19 cellular contexts compared by ENCODE assay signal in the genomic region with DNA sequence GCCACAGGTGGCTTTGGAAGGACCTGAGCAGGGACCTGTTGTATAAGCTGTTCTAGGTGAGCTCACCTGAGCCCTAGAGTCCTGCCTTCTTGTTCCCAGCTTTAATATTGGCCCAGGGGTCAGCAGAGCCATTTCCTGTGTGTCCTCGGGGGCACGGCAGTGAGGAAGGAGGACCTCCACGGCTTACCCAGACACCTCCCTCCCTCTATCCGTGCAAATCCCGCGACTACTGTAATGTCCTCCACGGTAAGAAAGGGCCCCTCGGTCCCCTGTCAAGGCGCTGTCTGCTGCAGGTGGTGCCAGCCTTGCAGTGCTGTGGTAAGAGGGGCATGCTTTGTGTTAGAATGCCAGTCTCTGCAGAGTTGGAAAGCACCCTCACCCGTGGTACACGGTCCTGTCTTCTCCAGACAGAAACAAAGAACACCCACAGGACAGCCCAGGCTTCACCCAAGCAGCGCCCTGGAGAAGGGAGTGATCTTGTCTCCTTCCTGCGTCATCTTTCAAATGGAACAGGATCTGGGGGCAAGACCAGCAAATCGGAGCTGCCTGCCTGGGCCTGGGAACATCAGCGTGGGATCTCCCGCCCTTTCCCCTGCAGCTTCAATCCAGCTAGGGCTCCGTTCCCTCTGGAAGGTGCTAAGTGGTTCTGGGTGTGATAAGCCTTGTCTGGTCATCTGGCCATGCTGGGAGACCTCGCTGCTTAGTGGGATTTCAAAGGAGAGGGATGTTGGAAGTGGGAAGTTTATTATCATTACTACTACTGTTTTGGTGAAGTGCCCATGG. TPM values are rescaled to one million over a fixed set of nuclear protein-coding genes. Genes with fewer than 3 reads are reported as not detected.
DNase-seq lines count a peak whose midpoint lies in the region; ATAC-seq lines count a peak whose summit lies in the region.
"Had no signal": no experiment of that assay in that cellular context is flagged by ENCODE, and none has a peak within 500 bp of the region (broad histone marks: within the 10 kb centered on the region; RNA-seq: fewer than 3 reads in every experiment).

No MANE protein-coding gene starts in this region.

- H3K27ac Mint-ChIP-seq in activated naive CD8-positive, alpha-beta T cell treated with anti-CD3 and anti-CD28 coated beads, Interleukin-2, amount 50 U/mL, for 24 hours, result no peak overlapping the region
- H3K27ac Mint-ChIP-seq: CD4-positive, alpha-beta T cell; GM23338 had no signal

- no peak overlapping the region for H3K4ac ChIP-seq in mesendoderm (ENCODE audit: low read depth, low read length)

- peaks cover 2% of the 10 kb centered on the region for H3K27me3 Mint-ChIP-seq in activated naive CD8-positive, alpha-beta T cell treated with anti-CD3 and anti-CD28 coated beads, Interleukin-2, amount 50 U/mL, for 24 hours

- no peak overlapping the region for H3K56ac ChIP-seq in mesendoderm (ENCODE audit: low read length)

- no peaks in the 10 kb centered on the region for H3K79me1 ChIP-seq in mesendoderm (ENCODE audit: low read length)

- peak; percentile 20 for DNase-seq in Right ventricle myocardium inferior (ENCODE audit: missing footprints)
- no peak for DNase-seq in cardiac septum (ENCODE audit: low spot score)
- peak; percentile 76 for DNase-seq in mesendoderm
- DNase-seq in posterior vena cava (ENCODE audit: low spot score), result peak; percentile 65
- no peak for DNase-seq in iPS-NIHi11 (ENCODE audit: low spot score)
- DNase-seq in head of caudate nucleus, result no peak
- DNase-seq in activated naive CD8-positive, alpha-beta T cell treated with anti-CD3 and anti-CD28 coated beads, Interleukin-2, amount 50 U/mL, for 24 hours, result no peak
- DNase-seq: AML-193; Caco-2; CD4-positive, alpha-beta T cell; H7 had no signal

- no peak overlapping the region for H2AK5ac ChIP-seq in mesendoderm (ENCODE audit: low read length)

- no peak overlapping the region for H4K5ac ChIP-seq in mesendoderm (ENCODE audit: low read length)

- H3K9ac ChIP-seq in mesendoderm (ENCODE audit: low read length), result no peak overlapping the region

- no peaks in the 10 kb centered on the region for H3K36me3 Mint-ChIP-seq in activated naive CD8-positive, alpha-beta T cell treated with anti-CD3 and anti-CD28 coated beads, Interleukin-2, amount 50 U/mL, for 24 hours (ENCODE audit: low read depth)

- H2BK15ac ChIP-seq in mesendoderm (replicated peaks; ENCODE audit: low read depth), result no peak overlapping the region

- ATAC-seq in Right ventricle myocardium inferior (no peak), HG03520 (IDR thresholded peaks at IDR 0.05; ENCODE audit: unreplicated experiment) (no peak)
- ATAC-seq in activated naive CD8-positive, alpha-beta T cell treated with anti-CD3 and anti-CD28 coated beads, Interleukin-2, amount 50 U/mL, for 24 hours, result no peak
- ATAC-seq: A549, GM23338 had no signal

- no CpG with 5 or more reads among the region's 18 CpGs for WGBS in mesendoderm (ENCODE audit: extremely low coverage, insufficient coverage, low lambda C conversion rate)

- no peak overlapping the region for H4K8ac ChIP-seq in mesendoderm (ENCODE audit: low read depth, low read length)

- no peak overlapping the region for H2BK120ac ChIP-seq in mesendoderm (ENCODE audit: low read depth, low read length)

- no peak overlapping the region for H3K4me2 ChIP-seq in mesendoderm (ENCODE audit: low read length)
- H3K4me2 ChIP-seq: A549, GM23338 had no signal

- H3K27ac ChIP-seq in mesendoderm (ENCODE audit: low read depth, low read length), result no peak overlapping the region
- H3K27ac ChIP-seq: 22Rv1, A549, C4-2B, HL-60 had no signal

- no peaks in the 10 kb centered on the region for H3K79me2 ChIP-seq in mesendoderm (ENCODE audit: control insufficient read depth, insufficient read depth, low read length)

- intact Hi-C loops in Right ventricle myocardium inferior (cut with DNase I) (no loop called here), cardiac septum (cut with DNase I) (no loop called here), posterior vena cava (cut with DNase I) (no loop called here), head of caudate nucleus (cut with DNase I) (no loop called here)

- H3K18ac ChIP-seq in mesendoderm (ENCODE audit: low read length), result no peak overlapping the region

- no peaks in the 10 kb centered on the region for H3K4me1 ChIP-seq in mesendoderm (ENCODE audit: control insufficient read depth, low read depth, low read length)
- H3K4me1 ChIP-seq: A549, Caco-2 had no signal

- H3K27me3 ChIP-seq in mesendoderm (ENCODE audit: insufficient read depth, low read length, poor library complexity), result no peaks in the 10 kb centered on the region

- H2BK5ac ChIP-seq in mesendoderm (ENCODE audit: low read length), result no peak overlapping the region

- no peaks in the 10 kb centered on the region for H3K9me3 Mint-ChIP-seq in activated naive CD8-positive, alpha-beta T cell treated with anti-CD3 and anti-CD28 coated beads, Interleukin-2, amount 50 U/mL, for 24 hours
- H3K9me3 Mint-ChIP-seq: CD4-positive, alpha-beta T cell had no signal

- no peaks in the 10 kb centered on the region for H3K4me1 Mint-ChIP-seq in activated naive CD8-positive, alpha-beta T cell treated with anti-CD3 and anti-CD28 coated beads, Interleukin-2, amount 50 U/mL, for 24 hours
- H3K4me1 Mint-ChIP-seq: GM23338 had no signal

- H3K4me3 Mint-ChIP-seq in activated naive CD8-positive, alpha-beta T cell treated with anti-CD3 and anti-CD28 coated beads, Interleukin-2, amount 50 U/mL, for 24 hours, result no peak overlapping the region
- H3K4me3 Mint-ChIP-seq: CD4-positive, alpha-beta T cell; GM23338 had no signal

- no peak overlapping the region for H3K23ac ChIP-seq in mesendoderm (ENCODE audit: low read length)

- no peak overlapping the region for H3K4me3 ChIP-seq in mesendoderm (ENCODE audit: low read length)
- H3K4me3 ChIP-seq: A549, GM23338 had no signal

- no peaks in the 10 kb centered on the region for H3K36me3 ChIP-seq in mesendoderm (ENCODE audit: control insufficient read depth, insufficient read depth, low read length)

RNA-seq across cellular contexts. Expression of gene FZD10, which starts 20.2 kb away (rescaled TPM):
- total RNA-seq in Right ventricle myocardium inferior (not detected), cardiac septum (not detected), posterior vena cava (1 to 10 TPM in 1 of 2 donors, under 1 TPM in 1; 0.51 to 1.1 TPM)
- 0.86 TPM for polyA plus RNA-seq in mesendoderm (2013, experiment 1 of 2)
- 0.87 TPM for polyA plus RNA-seq in mesendoderm (2013, experiment 2 of 2)
- total RNA-seq: CD4-positive, alpha-beta T cell; HT1080 had no signal
- polyA plus RNA-seq: A549, BJ had no signal

Comparison
In these comparisons a context has a peak if more than half of its experiments do, and no peak if none do; other contexts are left out.
1. DNase-seq: peak in Right ventricle myocardium inferior (single experiment), mesendoderm (single experiment) and posterior vena cava (single experiment); none in cardiac septum (single experiment), iPS-NIHi11 (single experiment), head of caudate nucleus (0 of 42) and activated naive CD8-positive, alpha-beta T cell treated with anti-CD3 and anti-CD28 coated beads, Interleukin-2, amount 50 U/mL, for 24 hours (single experiment).